In the genomic region with DNA sequence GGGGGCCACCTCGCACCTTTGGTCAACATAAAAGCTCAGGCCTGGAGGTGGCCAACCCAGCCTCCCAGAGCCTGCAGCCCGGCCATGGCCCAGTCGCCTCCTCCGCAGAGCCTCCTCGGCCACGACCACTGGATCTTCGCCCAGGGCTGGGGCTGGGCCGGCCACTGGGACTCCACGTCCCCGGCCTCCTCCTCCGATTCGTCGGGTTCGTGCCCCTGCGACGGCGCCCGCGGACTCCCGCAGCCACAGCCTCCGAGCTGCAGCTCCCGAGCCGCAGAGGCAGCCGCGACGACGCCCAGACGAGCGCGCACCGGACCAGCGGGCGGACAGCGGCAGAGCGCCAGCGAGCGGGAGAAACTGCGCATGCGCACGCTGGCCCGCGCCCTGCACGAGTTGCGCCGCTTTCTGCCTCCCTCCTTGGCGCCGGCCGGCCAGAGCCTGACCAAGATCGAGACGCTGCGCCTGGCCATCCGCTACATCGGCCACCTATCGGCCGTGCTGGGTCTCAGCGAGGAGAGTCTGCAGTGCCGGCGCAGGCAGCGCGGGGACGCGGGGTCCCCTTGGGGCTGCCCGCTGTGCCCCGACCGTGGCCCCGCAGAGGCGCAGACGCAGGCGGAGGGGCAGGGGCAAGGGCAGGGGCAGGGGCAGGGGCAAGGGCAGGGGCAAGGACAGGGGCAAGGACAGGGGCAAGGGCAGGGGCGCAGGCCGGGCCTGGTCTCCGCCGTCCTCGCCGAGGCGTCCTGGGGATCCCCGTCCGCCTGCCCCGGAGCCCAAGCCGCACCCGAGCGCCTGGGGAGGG, we compare ENCODE assay signal across 1 cellular context.
TF ChIP-seq lines count a peak whose summit lies in the region.

A gene with protein sequence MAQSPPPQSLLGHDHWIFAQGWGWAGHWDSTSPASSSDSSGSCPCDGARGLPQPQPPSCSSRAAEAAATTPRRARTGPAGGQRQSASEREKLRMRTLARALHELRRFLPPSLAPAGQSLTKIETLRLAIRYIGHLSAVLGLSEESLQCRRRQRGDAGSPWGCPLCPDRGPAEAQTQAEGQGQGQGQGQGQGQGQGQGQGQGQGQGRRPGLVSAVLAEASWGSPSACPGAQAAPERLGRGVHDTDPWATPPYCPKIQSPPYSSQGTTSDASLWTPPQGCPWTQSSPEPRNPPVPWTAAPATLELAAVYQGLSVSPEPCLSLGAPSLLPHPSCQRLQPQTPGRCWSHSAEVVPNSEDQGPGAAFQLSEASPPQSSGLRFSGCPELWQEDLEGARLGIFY (plus strand): TSS at position 59 of the 799 bp plus-strand sequence. CDS start 26 bp downstream, at position 85.

TF ChIP-seq in A549, 52 proteins besides CTCF, POLR2A, EP300 and RAD21 (continued from another document):
- TF ChIP-seq HOXB13 (CRISPR knock-in tag; IDR thresholded peaks at IDR 0.05; ENCODE audit: low read depth) (no peak), KDM5A (IDR thresholded peaks at IDR 0.05) (no peak), RFX5 (IDR thresholded peaks at IDR 0.05) (no peak), RNF2 (IDR thresholded peaks at IDR 0.05; ENCODE audit: borderline replicate concordance, low read depth) (0 out of 2 replicates have a peak, but pooled peaks have one; percentile 45), TP53 (CRISPR knock-in tag; IDR thresholded peaks at IDR 0.05) (no peak), HOXA7 (CRISPR knock-in tag; IDR thresholded peaks at IDR 0.05) (no peak), HOXB5 (CRISPR knock-in tag; IDR thresholded peaks at IDR 0.05) (no peak; the same call in 1 of the 2 replicates), EHMT2 (IDR thresholded peaks at IDR 0.05; ENCODE audit: low read depth) (no peak), ZFP36 (IDR thresholded peaks at IDR 0.05; ENCODE audit: borderline replicate concordance, partially characterized antibody) (no peak), FOSB (CRISPR knock-in tag; IDR thresholded peaks at IDR 0.05) (no peak), NPAS2 (CRISPR knock-in tag; IDR thresholded peaks at IDR 0.05; ENCODE audit: borderline replicate concordance) (no peak), TFCP2L1 (CRISPR knock-in tag; IDR thresholded peaks at IDR 0.05) (no peak), MAFK (IDR thresholded peaks at IDR 0.05; ENCODE audit: partially characterized antibody) (no peak), EHF (CRISPR knock-in tag; IDR thresholded peaks at IDR 0.05) (no peak), MAZ (IDR thresholded peaks at IDR 0.05; ENCODE audit: borderline replicate concordance, low read depth, low read length) (no peak), ZNF302 (CRISPR knock-in tag; IDR thresholded peaks at IDR 0.05) (no peak), RARB (CRISPR knock-in tag; IDR thresholded peaks at IDR 0.05) (no peak), CEBPB (IDR thresholded peaks at IDR 0.05) (no peak), SMC3 (IDR thresholded peaks at IDR 0.05) (peak; percentile 28; the same call in 1 of the 3 replicates), CBX2 (IDR thresholded peaks at IDR 0.05; ENCODE audit: borderline replicate concordance, low read depth) (no peak), PBX3 (IDR thresholded peaks at IDR 0.05) (no peak), JUN (IDR thresholded peaks at IDR 0.05) (no peak; a peak in 2 of 5 replicates), HDAC2 (IDR thresholded peaks at IDR 0.05) (no peak), ESRRA (IDR thresholded peaks at IDR 0.05; ENCODE audit: borderline replicate concordance, low read length) (no peak), GATA3 (IDR thresholded peaks at IDR 0.05; ENCODE audit: borderline replicate concordance) (no peak), USF2 (IDR thresholded peaks at IDR 0.05) (no peak), POLR2AphosphoS2 (conservative IDR thresholded peaks at IDR 0.05; ENCODE audit: low read length) (no peak), BCL3 (IDR thresholded peaks at IDR 0.05) (no peak), FOXS1 (CRISPR knock-in tag; IDR thresholded peaks at IDR 0.05) (no peak), MYC (IDR thresholded peaks at IDR 0.05; ENCODE audit: borderline replicate concordance, low read length) (no peak)
- TF ChIP-seq, protein P1, sequence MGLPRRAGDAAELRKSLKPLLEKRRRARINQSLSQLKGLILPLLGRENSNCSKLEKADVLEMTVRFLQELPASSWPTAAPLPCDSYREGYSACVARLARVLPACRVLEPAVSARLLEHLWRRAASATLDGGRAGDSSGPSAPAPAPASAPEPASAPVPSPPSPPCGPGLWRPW (IDR thresholded peaks at IDR 0.05): no peak
- TF ChIP-seq, protein P2, sequence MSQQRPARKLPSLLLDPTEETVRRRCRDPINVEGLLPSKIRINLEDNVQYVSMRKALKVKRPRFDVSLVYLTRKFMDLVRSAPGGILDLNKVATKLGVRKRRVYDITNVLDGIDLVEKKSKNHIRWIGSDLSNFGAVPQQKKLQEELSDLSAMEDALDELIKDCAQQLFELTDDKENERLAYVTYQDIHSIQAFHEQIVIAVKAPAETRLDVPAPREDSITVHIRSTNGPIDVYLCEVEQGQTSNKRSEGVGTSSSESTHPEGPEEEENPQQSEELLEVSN (IDR thresholded peaks at IDR 0.05; ENCODE audit: borderline replicate concordance, low read depth): peak; percentile 99
- TF ChIP-seq, protein P3, sequence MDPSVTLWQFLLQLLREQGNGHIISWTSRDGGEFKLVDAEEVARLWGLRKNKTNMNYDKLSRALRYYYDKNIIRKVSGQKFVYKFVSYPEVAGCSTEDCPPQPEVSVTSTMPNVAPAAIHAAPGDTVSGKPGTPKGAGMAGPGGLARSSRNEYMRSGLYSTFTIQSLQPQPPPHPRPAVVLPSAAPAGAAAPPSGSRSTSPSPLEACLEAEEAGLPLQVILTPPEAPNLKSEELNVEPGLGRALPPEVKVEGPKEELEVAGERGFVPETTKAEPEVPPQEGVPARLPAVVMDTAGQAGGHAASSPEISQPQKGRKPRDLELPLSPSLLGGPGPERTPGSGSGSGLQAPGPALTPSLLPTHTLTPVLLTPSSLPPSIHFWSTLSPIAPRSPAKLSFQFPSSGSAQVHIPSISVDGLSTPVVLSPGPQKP (IDR thresholded peaks at IDR 0.05; ENCODE audit: low read depth, low read length): no peak
- TF ChIP-seq, protein P4, sequence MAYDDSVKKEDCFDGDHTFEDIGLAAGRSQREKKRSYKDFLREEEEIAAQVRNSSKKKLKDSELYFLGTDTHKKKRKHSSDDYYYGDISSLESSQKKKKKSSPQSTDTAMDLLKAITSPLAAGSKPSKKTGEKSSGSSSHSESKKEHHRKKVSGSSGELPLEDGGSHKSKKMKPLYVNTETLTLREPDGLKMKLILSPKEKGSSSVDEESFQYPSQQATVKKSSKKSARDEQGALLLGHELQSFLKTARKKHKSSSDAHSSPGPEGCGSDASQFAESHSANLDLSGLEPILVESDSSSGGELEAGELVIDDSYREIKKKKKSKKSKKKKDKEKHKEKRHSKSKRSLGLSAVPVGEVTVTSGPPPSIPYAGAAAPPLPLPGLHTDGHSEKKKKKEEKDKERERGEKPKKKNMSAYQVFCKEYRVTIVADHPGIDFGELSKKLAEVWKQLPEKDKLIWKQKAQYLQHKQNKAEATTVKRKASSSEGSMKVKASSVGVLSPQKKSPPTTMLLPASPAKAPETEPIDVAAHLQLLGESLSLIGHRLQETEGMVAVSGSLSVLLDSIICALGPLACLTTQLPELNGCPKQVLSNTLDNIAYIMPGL (CRISPR knock-in tag; IDR thresholded peaks at IDR 0.05; ENCODE audit: borderline replicate concordance): no peak
